20 cellular contexts compared by ENCODE assay signal in the genomic region with DNA sequence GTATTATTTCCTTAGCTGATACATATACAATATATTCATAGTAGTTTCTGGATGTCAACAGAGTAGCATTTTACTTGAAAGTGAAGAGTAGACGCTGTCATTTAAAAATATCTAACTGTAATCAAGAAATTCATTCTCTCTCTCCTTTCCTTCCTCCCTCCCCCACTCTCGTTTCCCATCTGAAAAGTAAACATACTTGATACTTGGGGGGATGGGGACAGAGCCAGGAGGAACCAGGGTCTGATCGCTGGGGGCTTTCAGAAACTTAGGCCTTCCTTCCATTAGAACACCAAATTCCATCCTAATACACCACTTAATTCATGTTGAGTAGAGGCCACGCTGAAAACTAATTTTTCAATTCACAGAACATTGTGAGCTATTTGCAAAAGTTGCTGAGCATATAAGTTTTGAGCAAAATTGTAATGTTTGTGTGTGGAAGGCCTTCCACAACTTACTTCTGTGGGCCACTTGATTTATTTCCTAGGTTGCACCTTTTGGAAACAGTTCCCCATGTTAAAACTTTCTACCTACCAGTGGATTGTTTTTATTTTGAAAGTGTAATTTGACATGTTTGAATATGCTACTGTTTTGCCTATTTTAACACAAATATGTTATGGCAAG. TPM values are rescaled to one million over a fixed set of nuclear protein-coding genes. Genes with fewer than 3 reads are reported as not detected.
"Had no signal": no experiment of that assay in that cellular context is flagged by ENCODE, and none has a peak within 500 bp of the region (broad histone marks: within the 10 kb centered on the region; RNA-seq: fewer than 3 reads in every experiment).

No MANE protein-coding gene starts in this region.

- H3K9me3 Mint-ChIP-seq: activated CD8-positive, alpha-beta T cell treated with anti-CD3 and anti-CD28 coated beads for 36 hours; activated T-helper 17 cell treated with anti-CD3 and anti-CD28 coated beads, Interleukin-2, amount 50 U/mL, for 72 hours; natural killer cell had no signal

- ATAC-seq: activated CD8-positive, alpha-beta memory T cell treated with anti-CD3 and anti-CD28 coated beads, Interleukin-2, amount 10 ng/mL, durations not matched to agents 7 days and 5 days; activated CD8-positive, alpha-beta T cell treated with anti-CD3 and anti-CD28 coated beads for 36 hours; activated T-helper 17 cell treated with anti-CD3 and anti-CD28 coated beads, Interleukin-2, amount 50 U/mL, for 72 hours; left ventricle myocardium superior; natural killer cell; sciatic nerve; upper lobe of right lung had no signal

- H3K36me3 Mint-ChIP-seq: natural killer cell had no signal

- DNase-seq: activated CD4-positive, alpha-beta T cell treated with anti-CD3 and anti-CD28 coated beads for 48 hours; activated CD8-positive, alpha-beta memory T cell treated with anti-CD3 and anti-CD28 coated beads, Interleukin-2, amount 10 ng/mL, durations not matched to agents 7 days and 5 days; activated CD8-positive, alpha-beta T cell treated with anti-CD3 and anti-CD28 coated beads for 36 hours; activated T-cell treated with anti-CD3 and anti-CD28 coated beads for 4 hours; amygdala; foreskin melanocyte; glutamatergic neuron; left ventricle myocardium superior; midbrain; natural killer cell; nucleus accumbens; small intestine; stimulated activated naive CD4-positive, alpha-beta T cell; upper lobe of right lung had no signal

- H3K4me3 Mint-ChIP-seq: activated CD8-positive, alpha-beta memory T cell treated with anti-CD3 and anti-CD28 coated beads, Interleukin-2, amount 10 ng/mL, durations not matched to agents 7 days and 5 days had no signal

- H3K27ac Mint-ChIP-seq: activated CD8-positive, alpha-beta T cell treated with anti-CD3 and anti-CD28 coated beads for 36 hours; activated T-helper 17 cell treated with anti-CD3 and anti-CD28 coated beads, Interleukin-2, amount 50 U/mL, for 72 hours; natural killer cell had no signal

RNA-seq across cellular contexts. Expression of a gene that starts 35.3 kb away (rescaled TPM):
- total RNA-seq: activated CD8-positive, alpha-beta memory T cell treated with anti-CD3 and anti-CD28 coated beads, Interleukin-2, amount 10 ng/mL, durations not matched to agents 7 days and 5 days; activated CD8-positive, alpha-beta T cell treated with anti-CD3 and anti-CD28 coated beads for 36 hours; activated T-helper 17 cell treated with anti-CD3 and anti-CD28 coated beads, Interleukin-2, amount 50 U/mL, for 72 hours; chondrocyte; hepatocyte; left ventricle myocardium superior; natural killer cell; sciatic nerve; T-helper 1 cell treated with Interleukin-12 subunit alpha and Interleukin-12 subunit beta and Interleukin-4 antibody, amounts not matched to agents 30 ng/mL and 1 ng/mL, for 36 hours; upper lobe of right lung had no signal

RNA-seq across cellular contexts. Expression of a gene that starts 53.2 kb away (rescaled TPM):
- total RNA-seq: activated CD8-positive, alpha-beta memory T cell treated with anti-CD3 and anti-CD28 coated beads, Interleukin-2, amount 10 ng/mL, durations not matched to agents 7 days and 5 days; activated CD8-positive, alpha-beta T cell treated with anti-CD3 and anti-CD28 coated beads for 36 hours; activated T-helper 17 cell treated with anti-CD3 and anti-CD28 coated beads, Interleukin-2, amount 50 U/mL, for 72 hours; cardiac muscle cell; hepatocyte; left ventricle myocardium superior; natural killer cell; sciatic nerve; T-helper 1 cell treated with Interleukin-12 subunit alpha and Interleukin-12 subunit beta and Interleukin-4 antibody, amounts not matched to agents 30 ng/mL and 1 ng/mL, for 36 hours; upper lobe of right lung had no signal
